13 cellular contexts compared by ENCODE assay signal in genomic region chr7:10934292-10934691, GRCh38. TPM values are rescaled to one million over a fixed set of nuclear protein-coding genes. Genes with fewer than 3 reads are reported as not detected.
A peak's percentile ranks its signal among the peaks of the same experiment; 100 is the strongest.
DNase-seq lines count a peak whose midpoint lies in the region; ATAC-seq and TF ChIP-seq lines count a peak whose summit lies in the region.
"Had no signal": no experiment of that assay in that cellular context is flagged by ENCODE, and none has a peak within 500 bp of the region (broad histone marks: within the 10 kb centered on the region; RNA-seq: fewer than 3 reads in every experiment).

No MANE protein-coding gene starts in this region.

- no peak overlapping the region for H3K4ac ChIP-seq in mesenchymal stem cell (ENCODE audit: low read depth in 1 of 2, low read length in 2 of 2)

- H4K8ac ChIP-seq in mesenchymal stem cell (ENCODE audit: low read length), result no peak overlapping the region

- no peak for ATAC-seq in GM21526 (IDR thresholded peaks at IDR 0.05; ENCODE audit: low FRiP score, unreplicated experiment)
- ATAC-seq: A549 had no signal

- H3K79me2 ChIP-seq in MM.1S (ENCODE audit: low read length), result peaks cover 52% of the 10 kb centered on the region

- H2BK12ac ChIP-seq in mesenchymal stem cell (ENCODE audit: low read length in 2 of 2), result no peak overlapping the region

- TF ChIP-seq CTCF in cardiac fibroblast (IDR thresholded peaks at IDR 0.05; ENCODE audit: low read depth, low read length) (no peak), type B pancreatic cell (conservative IDR thresholded peaks at IDR 0.05) (no peak), MM.1S (IDR thresholded peaks at IDR 0.05; ENCODE audit: low read length) (no peak)

- H3K36me3 Mint-ChIP-seq in activated naive CD8-positive, alpha-beta T cell, result peaks cover 7% of the 10 kb centered on the region
- H3K36me3 Mint-ChIP-seq in activated naive CD8-positive, alpha-beta T cell treated with anti-CD3 and anti-CD28 coated beads for 36 hours, result peaks cover 32% of the 10 kb centered on the region
- H3K36me3 Mint-ChIP-seq in type B pancreatic cell, result peaks cover 33% of the 10 kb centered on the region

- no peak overlapping the region for H2BK15ac ChIP-seq in mesenchymal stem cell (ENCODE audit: low read depth, poor library complexity, severe bottlenecking)

- no peak overlapping the region for H3K18ac ChIP-seq in mesenchymal stem cell (ENCODE audit: low read depth in 1 of 2, low read length in 2 of 2)

- H3K27ac Mint-ChIP-seq in activated naive CD8-positive, alpha-beta T cell, result peak overlapping the region; percentile 41
- H3K27ac Mint-ChIP-seq in activated naive CD8-positive, alpha-beta T cell treated with anti-CD3 and anti-CD28 coated beads for 36 hours, result no peak overlapping the region
- H3K27ac Mint-ChIP-seq in type B pancreatic cell, result peak overlapping the region; percentile 30
- H3K27ac Mint-ChIP-seq: IgD-negative memory B cell had no signal

- H3K9ac ChIP-seq in mesenchymal stem cell (ENCODE audit: low read length) (peak overlapping the region; percentile 25), MM.1S (ENCODE audit: low read length) (no peak overlapping the region)

- peaks cover 37% of the 10 kb centered on the region for H3K4me1 Mint-ChIP-seq in activated naive CD8-positive, alpha-beta T cell (ENCODE audit: low read depth)
- H3K4me1 Mint-ChIP-seq in activated naive CD8-positive, alpha-beta T cell treated with anti-CD3 and anti-CD28 coated beads for 36 hours, result peaks cover 20% of the 10 kb centered on the region
- peaks cover 17% of the 10 kb centered on the region for H3K4me1 Mint-ChIP-seq in type B pancreatic cell (ENCODE audit: unreplicated experiment)

- no peak overlapping the region for H3K4me3 Mint-ChIP-seq in activated naive CD8-positive, alpha-beta T cell
- no peak overlapping the region for H3K4me3 Mint-ChIP-seq in activated naive CD8-positive, alpha-beta T cell treated with anti-CD3 and anti-CD28 coated beads for 36 hours
- H3K4me3 Mint-ChIP-seq in type B pancreatic cell, result no peak overlapping the region
- H3K4me3 Mint-ChIP-seq: IgD-negative memory B cell had no signal

- H2BK120ac ChIP-seq in mesenchymal stem cell (ENCODE audit: low read depth, low read length), result no peak overlapping the region

- H3K4me3 ChIP-seq in cardiac fibroblast (replicated peaks in 1 of 2; ENCODE audit: low read depth in 2 of 2, low read length in 2 of 2) (no peak overlapping the region), mesenchymal stem cell (ENCODE audit: insufficient read depth in 1 of 2, low read depth in 1 of 2, low read length in 2 of 2) (no peak overlapping the region), MM.1S (ENCODE audit: low read length) (no peak overlapping the region)
- H3K4me3 ChIP-seq: A549 had no signal

- H3K79me1 ChIP-seq in mesenchymal stem cell (replicated peaks; ENCODE audit: low read length, poor library complexity, severe bottlenecking), result peaks cover 11% of the 10 kb centered on the region

- no peak for DNase-seq in activated naive CD8-positive, alpha-beta T cell treated with anti-CD3 and anti-CD28 coated beads for 36 hours
- peak; percentile 80 to 88 for DNase-seq in cardiac fibroblast (ENCODE audit: low read depth in 2 of 2)
- peak; percentile 26 for DNase-seq in mesenchymal stem cell
- DNase-seq in type B pancreatic cell (ENCODE audit: extremely low spot score, unreplicated experiment), result no peak
- no peak for DNase-seq in MM.1S
- DNase-seq in NCI-H526 (lab: John Stamatoyannopoulos, UW), result no peak
- DNase-seq: DMS79, NCI-H1694, substantia nigra had no signal

- peaks cover 1% of the 10 kb centered on the region for H3K4me1 ChIP-seq in mesenchymal stem cell (ENCODE audit: control insufficient read depth, insufficient read depth, low read depth, low read length)
- peaks cover 8% of the 10 kb centered on the region for H3K4me1 ChIP-seq in MM.1S (ENCODE audit: low read length)

- H3K27me3 Mint-ChIP-seq in activated naive CD8-positive, alpha-beta T cell, result no peaks in the 10 kb centered on the region
- H3K27me3 Mint-ChIP-seq in activated naive CD8-positive, alpha-beta T cell treated with anti-CD3 and anti-CD28 coated beads for 36 hours, result no peaks in the 10 kb centered on the region
- H3K27me3 Mint-ChIP-seq in type B pancreatic cell, result no peaks in the 10 kb centered on the region
- H3K27me3 Mint-ChIP-seq: IgD-negative memory B cell had no signal

- H4K20me1 ChIP-seq in MM.1S (ENCODE audit: insufficient read depth, low read length), result no peaks in the 10 kb centered on the region

- 0 out of 2 replicates have a peak, but pooled peaks cover under 1% of the 10 kb centered on the region for H3F3A ChIP-seq in MM.1S (ENCODE audit: insufficient read depth, low read length)

- no peaks in the 10 kb centered on the region for H3K9me2 ChIP-seq in MM.1S (replicated peaks; ENCODE audit: insufficient read depth, low read length)

- H2AK5ac ChIP-seq in mesenchymal stem cell (ENCODE audit: low read length, severe bottlenecking), result no peak overlapping the region

- H3K36me3 ChIP-seq in mesenchymal stem cell (ENCODE audit: control insufficient read depth in 1 of 2, insufficient read depth in 2 of 2, low read depth in 1 of 2, low read length in 2 of 2) (peaks cover 14 to 56% of the 10 kb centered on the region in 2 experiments), MM.1S (replicated peaks; ENCODE audit: insufficient read depth, low read length) (peaks cover 9% of the 10 kb centered on the region; the same call in 1 of the 2 replicates)

- H3K23ac ChIP-seq in mesenchymal stem cell (ENCODE audit: low read length in 2 of 2), result no peak overlapping the region

- H3K27ac ChIP-seq in mesenchymal stem cell (ENCODE audit: low read length, poor library complexity, severe bottlenecking) (no peak overlapping the region), MM.1S (ENCODE audit: low read length) (no peak overlapping the region)
- H3K27ac ChIP-seq: A549 had no signal

- H3K9me3 Mint-ChIP-seq in activated naive CD8-positive, alpha-beta T cell (ENCODE audit: low read depth), result no peaks in the 10 kb centered on the region
- H3K9me3 Mint-ChIP-seq in activated naive CD8-positive, alpha-beta T cell treated with anti-CD3 and anti-CD28 coated beads for 36 hours, result no peaks in the 10 kb centered on the region
- no peaks in the 10 kb centered on the region for H3K9me3 Mint-ChIP-seq in type B pancreatic cell
- H3K9me3 Mint-ChIP-seq: IgD-negative memory B cell had no signal

- H4K91ac ChIP-seq in mesenchymal stem cell (ENCODE audit: low read length), result no peak overlapping the region

- H3K14ac ChIP-seq in mesenchymal stem cell (ENCODE audit: low read length in 2 of 2), result no peak overlapping the region

- H2AFZ ChIP-seq in mesenchymal stem cell (ENCODE audit: low read depth, low read length) (no peak overlapping the region), MM.1S (ENCODE audit: low read length) (no peak overlapping the region)

- H3K9me3 ChIP-seq in mesenchymal stem cell (ENCODE audit: control insufficient read depth, low read length) (no peaks in the 10 kb centered on the region), MM.1S (replicated peaks; ENCODE audit: insufficient read depth, low read length) (no peaks in the 10 kb centered on the region)
- H3K9me3 ChIP-seq: A549 had no signal

- H3K4me2 ChIP-seq in mesenchymal stem cell (ENCODE audit: low read length, poor library complexity, severe bottlenecking) (no peak overlapping the region), MM.1S (ENCODE audit: low read depth, low read length) (no peak overlapping the region)
- H3K4me2 ChIP-seq: A549 had no signal

- H3K27me3 ChIP-seq in mesenchymal stem cell (ENCODE audit: control insufficient read depth in 1 of 2, insufficient read depth in 1 of 2, low read length in 2 of 2), result no peaks in the 10 kb centered on the region
- no peaks in the 10 kb centered on the region for H3K27me3 ChIP-seq in MM.1S (replicated peaks; ENCODE audit: insufficient read depth, low read length)

- H2BK5ac ChIP-seq in mesenchymal stem cell (ENCODE audit: low read depth, low read length, poor library complexity, severe bottlenecking), result no peak overlapping the region

RNA-seq across cellular contexts. Expression of gene PHF14, which starts 39.4 kb away (rescaled TPM):
- total RNA-seq in activated naive CD8-positive, alpha-beta T cell treated with anti-CD3 and anti-CD28 coated beads for 36 hours, result 10 to 100 TPM; 41.6 to 43.1 TPM
- polyA plus RNA-seq in mesenchymal stem cell (2013, experiment 1 of 2), result 31.7 TPM
- polyA plus RNA-seq in mesenchymal stem cell (2013, experiment 2 of 2), result 34.3 TPM
- 45.1 and 66.5 TPM in 2 replicates for total RNA-seq in type B pancreatic cell (ENCODE audit: low replicate concordance)

Comparison
In these comparisons a context has a peak if more than half of its experiments do, and no peak if none do; other contexts are left out.
1. DNase-seq: peak in cardiac fibroblast (2 of 2) and mesenchymal stem cell (single experiment); none in activated naive CD8-positive, alpha-beta T cell treated with anti-CD3 and anti-CD28 coated beads for 36 hours (single experiment), type B pancreatic cell (single experiment), MM.1S (single experiment) and NCI-H526 (0 of 2).